1 cellular context compared by ENCODE assay signal in the genomic region with DNA sequence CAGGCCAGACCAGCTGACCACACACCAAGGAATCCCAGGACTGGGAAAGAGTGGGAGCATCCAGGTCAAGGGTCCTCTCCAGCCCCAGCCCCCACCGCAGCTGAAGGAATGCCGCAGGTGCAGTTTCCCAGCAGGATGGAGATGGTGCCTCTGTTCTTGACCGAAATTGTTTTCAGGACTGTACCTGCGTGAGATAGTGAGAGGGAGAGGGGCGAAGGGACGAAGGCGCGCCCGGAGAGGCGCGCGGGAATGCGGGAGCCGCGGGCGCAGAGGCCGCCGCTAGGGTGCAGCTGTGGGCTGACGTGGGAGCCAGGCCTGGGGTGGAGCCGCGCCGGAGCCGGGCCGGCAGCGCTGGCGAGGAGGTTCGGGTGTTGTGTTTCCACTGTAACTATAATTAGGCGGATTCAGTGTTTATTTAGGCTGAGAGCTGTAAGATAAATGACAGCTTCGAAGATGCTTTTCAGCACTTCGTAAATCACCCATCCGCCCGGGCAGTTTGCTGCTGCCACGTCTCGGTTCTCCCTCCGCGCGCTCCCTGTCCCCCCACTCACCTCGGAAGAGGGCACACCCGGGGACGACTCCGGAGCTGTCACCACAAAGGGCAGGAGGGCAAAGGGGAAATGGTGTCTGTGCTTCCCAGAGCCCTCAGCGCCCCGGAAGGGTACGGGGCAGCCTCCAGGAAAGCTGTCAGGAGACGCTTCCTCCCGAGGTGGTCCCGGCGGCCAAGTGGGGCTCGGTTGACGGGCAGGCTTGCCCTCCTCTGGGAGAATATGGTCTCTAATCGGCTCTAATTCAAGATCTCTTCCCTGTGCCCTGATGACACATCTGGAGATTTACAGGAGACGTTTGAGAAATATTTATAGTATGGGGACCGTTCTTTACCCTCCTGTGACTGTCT.
TF ChIP-seq lines count a peak whose summit lies in the region.

No MANE protein-coding gene starts in this region.

TF ChIP-seq in HEK293, 187 proteins besides CTCF, POLR2A, EP300 and RAD21 (continued from another document and continues in another):
- no peak for TF ChIP-seq ZNF23 (tag by site-specific recombination; IDR thresholded peaks at IDR 0.05; ENCODE audit: borderline replicate concordance)
- TF ChIP-seq, protein P1, sequence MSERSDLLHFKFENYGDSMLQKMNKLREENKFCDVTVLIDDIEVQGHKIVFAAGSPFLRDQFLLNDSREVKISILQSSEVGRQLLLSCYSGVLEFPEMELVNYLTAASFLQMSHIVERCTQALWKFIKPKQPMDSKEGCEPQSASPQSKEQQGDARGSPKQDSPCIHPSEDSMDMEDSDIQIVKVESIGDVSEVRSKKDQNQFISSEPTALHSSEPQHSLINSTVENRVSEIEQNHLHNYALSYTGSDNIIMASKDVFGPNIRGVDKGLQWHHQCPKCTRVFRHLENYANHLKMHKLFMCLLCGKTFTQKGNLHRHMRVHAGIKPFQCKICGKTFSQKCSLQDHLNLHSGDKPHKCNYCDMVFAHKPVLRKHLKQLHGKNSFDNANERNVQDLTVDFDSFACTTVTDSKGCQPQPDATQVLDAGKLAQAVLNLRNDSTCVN (tag by site-specific recombination; optimal IDR thresholded peaks at IDR 0.05) = peak; percentile 84
- TF ChIP-seq ZBTB1 (tag by site-specific recombination; IDR thresholded peaks at IDR 0.05) = peak; percentile 89
- TF ChIP-seq, protein P2, sequence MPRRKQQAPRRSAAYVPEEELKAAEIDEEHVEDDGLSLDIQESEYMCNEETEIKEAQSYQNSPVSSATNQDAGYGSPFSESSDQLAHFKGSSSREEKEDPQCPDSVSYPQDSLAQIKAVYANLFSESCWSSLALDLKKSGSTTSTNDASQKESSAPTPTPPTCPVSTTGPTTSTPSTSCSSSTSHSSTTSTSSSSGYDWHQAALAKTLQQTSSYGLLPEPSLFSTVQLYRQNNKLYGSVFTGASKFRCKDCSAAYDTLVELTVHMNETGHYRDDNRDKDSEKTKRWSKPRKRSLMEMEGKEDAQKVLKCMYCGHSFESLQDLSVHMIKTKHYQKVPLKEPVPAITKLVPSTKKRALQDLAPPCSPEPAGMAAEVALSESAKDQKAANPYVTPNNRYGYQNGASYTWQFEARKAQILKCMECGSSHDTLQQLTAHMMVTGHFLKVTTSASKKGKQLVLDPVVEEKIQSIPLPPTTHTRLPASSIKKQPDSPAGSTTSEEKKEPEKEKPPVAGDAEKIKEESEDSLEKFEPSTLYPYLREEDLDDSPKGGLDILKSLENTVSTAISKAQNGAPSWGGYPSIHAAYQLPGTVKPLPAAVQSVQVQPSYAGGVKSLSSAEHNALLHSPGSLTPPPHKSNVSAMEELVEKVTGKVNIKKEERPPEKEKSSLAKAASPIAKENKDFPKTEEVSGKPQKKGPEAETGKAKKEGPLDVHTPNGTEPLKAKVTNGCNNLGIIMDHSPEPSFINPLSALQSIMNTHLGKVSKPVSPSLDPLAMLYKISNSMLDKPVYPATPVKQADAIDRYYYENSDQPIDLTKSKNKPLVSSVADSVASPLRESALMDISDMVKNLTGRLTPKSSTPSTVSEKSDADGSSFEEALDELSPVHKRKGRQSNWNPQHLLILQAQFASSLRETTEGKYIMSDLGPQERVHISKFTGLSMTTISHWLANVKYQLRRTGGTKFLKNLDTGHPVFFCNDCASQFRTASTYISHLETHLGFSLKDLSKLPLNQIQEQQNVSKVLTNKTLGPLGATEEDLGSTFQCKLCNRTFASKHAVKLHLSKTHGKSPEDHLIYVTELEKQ (tag by site-specific recombination; IDR thresholded peaks at IDR 0.05; ENCODE audit: borderline replicate concordance) = peak; percentile 100
- TF ChIP-seq ZNF292 (tag by site-specific recombination; IDR thresholded peaks at IDR 0.05; ENCODE audit: borderline replicate concordance, low read depth) = no peak
- no peak for TF ChIP-seq ZNF266 (tag by site-specific recombination; IDR thresholded peaks at IDR 0.05; ENCODE audit: low read depth)
- 0 out of 2 replicates have a peak, but pooled peaks have one; percentile 65 for TF ChIP-seq ZSCAN16 (tag by site-specific recombination; IDR thresholded peaks at IDR 0.05)
- TF ChIP-seq ZNF169 (tag by site-specific recombination; IDR thresholded peaks at IDR 0.05) = no peak
- TF ChIP-seq ZNF175 (tag by site-specific recombination; IDR thresholded peaks at IDR 0.05) = no peak
- TF ChIP-seq, protein P3, sequence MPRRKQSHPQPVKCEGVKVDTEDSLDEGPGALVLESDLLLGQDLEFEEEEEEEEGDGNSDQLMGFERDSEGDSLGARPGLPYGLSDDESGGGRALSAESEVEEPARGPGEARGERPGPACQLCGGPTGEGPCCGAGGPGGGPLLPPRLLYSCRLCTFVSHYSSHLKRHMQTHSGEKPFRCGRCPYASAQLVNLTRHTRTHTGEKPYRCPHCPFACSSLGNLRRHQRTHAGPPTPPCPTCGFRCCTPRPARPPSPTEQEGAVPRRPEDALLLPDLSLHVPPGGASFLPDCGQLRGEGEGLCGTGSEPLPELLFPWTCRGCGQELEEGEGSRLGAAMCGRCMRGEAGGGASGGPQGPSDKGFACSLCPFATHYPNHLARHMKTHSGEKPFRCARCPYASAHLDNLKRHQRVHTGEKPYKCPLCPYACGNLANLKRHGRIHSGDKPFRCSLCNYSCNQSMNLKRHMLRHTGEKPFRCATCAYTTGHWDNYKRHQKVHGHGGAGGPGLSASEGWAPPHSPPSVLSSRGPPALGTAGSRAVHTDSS (tag by site-specific recombination; IDR thresholded peaks at IDR 0.05) = peak; percentile 63; the same call in 1 of the 2 replicates
- TF ChIP-seq, protein P4, sequence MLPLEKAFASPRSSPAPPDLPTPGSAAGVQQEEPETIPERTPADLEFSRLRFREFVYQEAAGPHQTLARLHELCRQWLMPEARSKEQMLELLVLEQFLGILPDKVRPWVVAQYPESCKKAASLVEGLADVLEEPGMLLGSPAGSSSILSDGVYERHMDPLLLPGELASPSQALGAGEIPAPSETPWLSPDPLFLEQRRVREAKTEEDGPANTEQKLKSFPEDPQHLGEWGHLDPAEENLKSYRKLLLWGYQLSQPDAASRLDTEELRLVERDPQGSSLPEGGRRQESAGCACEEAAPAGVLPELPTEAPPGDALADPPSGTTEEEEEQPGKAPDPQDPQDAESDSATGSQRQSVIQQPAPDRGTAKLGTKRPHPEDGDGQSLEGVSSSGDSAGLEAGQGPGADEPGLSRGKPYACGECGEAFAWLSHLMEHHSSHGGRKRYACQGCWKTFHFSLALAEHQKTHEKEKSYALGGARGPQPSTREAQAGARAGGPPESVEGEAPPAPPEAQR (tag by site-specific recombination; IDR thresholded peaks at IDR 0.05) = peak; percentile 81
- no peak for TF ChIP-seq ZNF585B (tag by site-specific recombination; IDR thresholded peaks at IDR 0.05)
- peak; percentile 94 for TF ChIP-seq ZBTB8A (tag by site-specific recombination; IDR thresholded peaks at IDR 0.05)
- TF ChIP-seq TCF7L2 (IDR thresholded peaks at IDR 0.05; ENCODE audit: borderline replicate concordance, low read depth, low read length) = peak; percentile 81; the same call in 1 of the 2 replicates
- TF ChIP-seq, protein P5, sequence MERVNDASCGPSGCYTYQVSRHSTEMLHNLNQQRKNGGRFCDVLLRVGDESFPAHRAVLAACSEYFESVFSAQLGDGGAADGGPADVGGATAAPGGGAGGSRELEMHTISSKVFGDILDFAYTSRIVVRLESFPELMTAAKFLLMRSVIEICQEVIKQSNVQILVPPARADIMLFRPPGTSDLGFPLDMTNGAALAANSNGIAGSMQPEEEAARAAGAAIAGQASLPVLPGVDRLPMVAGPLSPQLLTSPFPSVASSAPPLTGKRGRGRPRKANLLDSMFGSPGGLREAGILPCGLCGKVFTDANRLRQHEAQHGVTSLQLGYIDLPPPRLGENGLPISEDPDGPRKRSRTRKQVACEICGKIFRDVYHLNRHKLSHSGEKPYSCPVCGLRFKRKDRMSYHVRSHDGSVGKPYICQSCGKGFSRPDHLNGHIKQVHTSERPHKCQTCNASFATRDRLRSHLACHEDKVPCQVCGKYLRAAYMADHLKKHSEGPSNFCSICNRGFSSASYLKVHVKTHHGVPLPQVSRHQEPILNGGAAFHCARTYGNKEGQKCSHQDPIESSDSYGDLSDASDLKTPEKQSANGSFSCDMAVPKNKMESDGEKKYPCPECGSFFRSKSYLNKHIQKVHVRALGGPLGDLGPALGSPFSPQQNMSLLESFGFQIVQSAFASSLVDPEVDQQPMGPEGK (tag by site-specific recombination; IDR thresholded peaks at IDR 0.05) = peak; percentile 84
- 0 out of 2 replicates have a peak, but pooled peaks have one; percentile 64 for TF ChIP-seq ZNF223 (tag by site-specific recombination; IDR thresholded peaks at IDR 0.05)
- TF ChIP-seq, protein P6, sequence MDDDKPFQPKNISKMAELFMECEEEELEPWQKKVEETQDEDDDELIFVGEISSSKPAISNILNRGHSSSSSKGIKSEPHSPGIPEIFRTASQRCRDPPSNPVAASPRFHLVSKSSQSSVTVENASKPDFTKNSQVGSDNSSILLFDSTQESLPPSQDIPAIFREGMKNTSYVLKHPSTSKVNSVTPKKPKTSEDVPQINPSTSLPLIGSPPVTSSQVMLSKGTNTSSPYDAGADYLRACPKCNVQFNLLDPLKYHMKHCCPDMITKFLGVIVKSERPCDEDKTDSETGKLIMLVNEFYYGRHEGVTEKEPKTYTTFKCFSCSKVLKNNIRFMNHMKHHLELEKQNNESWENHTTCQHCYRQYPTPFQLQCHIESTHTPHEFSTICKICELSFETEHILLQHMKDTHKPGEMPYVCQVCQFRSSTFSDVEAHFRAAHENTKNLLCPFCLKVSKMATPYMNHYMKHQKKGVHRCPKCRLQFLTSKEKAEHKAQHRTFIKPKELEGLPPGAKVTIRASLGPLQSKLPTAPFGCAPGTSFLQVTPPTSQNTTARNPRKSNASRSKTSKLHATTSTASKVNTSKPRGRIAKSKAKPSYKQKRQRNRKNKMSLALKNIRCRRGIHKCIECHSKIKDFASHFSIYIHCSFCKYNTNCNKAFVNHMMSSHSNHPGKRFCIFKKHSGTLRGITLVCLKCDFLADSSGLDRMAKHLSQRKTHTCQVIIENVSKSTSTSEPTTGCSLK (tag by site-specific recombination; IDR thresholded peaks at IDR 0.05) = no peak
- TF ChIP-seq, protein P7, sequence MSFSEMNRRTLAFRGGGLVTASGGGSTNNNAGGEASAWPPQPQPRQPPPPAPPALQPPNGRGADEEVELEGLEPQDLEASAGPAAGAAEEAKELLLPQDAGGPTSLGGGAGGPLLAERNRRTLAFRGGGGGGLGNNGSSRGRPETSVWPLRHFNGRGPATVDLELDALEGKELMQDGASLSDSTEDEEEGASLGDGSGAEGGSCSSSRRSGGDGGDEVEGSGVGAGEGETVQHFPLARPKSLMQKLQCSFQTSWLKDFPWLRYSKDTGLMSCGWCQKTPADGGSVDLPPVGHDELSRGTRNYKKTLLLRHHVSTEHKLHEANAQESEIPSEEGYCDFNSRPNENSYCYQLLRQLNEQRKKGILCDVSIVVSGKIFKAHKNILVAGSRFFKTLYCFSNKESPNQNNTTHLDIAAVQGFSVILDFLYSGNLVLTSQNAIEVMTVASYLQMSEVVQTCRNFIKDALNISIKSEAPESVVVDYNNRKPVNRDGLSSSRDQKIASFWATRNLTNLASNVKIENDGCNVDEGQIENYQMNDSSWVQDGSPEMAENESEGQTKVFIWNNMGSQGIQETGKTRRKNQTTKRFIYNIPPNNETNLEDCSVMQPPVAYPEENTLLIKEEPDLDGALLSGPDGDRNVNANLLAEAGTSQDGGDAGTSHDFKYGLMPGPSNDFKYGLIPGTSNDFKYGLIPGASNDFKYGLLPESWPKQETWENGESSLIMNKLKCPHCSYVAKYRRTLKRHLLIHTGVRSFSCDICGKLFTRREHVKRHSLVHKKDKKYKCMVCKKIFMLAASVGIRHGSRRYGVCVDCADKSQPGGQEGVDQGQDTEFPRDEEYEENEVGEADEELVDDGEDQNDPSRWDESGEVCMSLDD (tag by site-specific recombination; IDR thresholded peaks at IDR 0.05) = peak; percentile 72; the same call in 1 of the 2 replicates
- peak; percentile 64; the same call in 1 of the 2 replicates for TF ChIP-seq YY1 (tag by site-specific recombination; IDR thresholded peaks at IDR 0.05)
- no peak for TF ChIP-seq ZNF302 (tag by site-specific recombination; IDR thresholded peaks at IDR 0.05; ENCODE audit: low read depth)
- TF ChIP-seq, protein P8, sequence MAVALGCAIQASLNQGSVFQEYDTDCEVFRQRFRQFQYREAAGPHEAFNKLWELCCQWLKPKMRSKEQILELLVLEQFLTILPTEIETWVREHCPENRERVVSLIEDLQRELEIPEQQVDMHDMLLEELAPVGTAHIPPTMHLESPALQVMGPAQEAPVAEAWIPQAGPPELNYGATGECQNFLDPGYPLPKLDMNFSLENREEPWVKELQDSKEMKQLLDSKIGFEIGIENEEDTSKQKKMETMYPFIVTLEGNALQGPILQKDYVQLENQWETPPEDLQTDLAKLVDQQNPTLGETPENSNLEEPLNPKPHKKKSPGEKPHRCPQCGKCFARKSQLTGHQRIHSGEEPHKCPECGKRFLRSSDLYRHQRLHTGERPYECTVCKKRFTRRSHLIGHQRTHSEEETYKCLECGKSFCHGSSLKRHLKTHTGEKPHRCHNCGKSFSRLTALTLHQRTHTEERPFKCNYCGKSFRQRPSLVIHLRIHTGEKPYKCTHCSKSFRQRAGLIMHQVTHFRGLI (tag by site-specific recombination; IDR thresholded peaks at IDR 0.05) = peak; percentile 85
- peak; percentile 15; the same call in 1 of the 2 replicates for TF ChIP-seq SP3 (tag by site-specific recombination; IDR thresholded peaks at IDR 0.05)
- TF ChIP-seq ZNF391 (tag by site-specific recombination; IDR thresholded peaks at IDR 0.05; ENCODE audit: borderline replicate concordance, low read depth) = peak; percentile 95
- TF ChIP-seq SP7 (tag by site-specific recombination; IDR thresholded peaks at IDR 0.05) = peak; percentile 100
- TF ChIP-seq ZNF623 (tag by site-specific recombination; IDR thresholded peaks at IDR 0.05) = 0 out of 2 replicates have a peak, but pooled peaks have one; percentile 30
- peak; percentile 93 for TF ChIP-seq BCL11A (tag by site-specific recombination; IDR thresholded peaks at IDR 0.05; ENCODE audit: low read depth)
- TF ChIP-seq, protein P9, sequence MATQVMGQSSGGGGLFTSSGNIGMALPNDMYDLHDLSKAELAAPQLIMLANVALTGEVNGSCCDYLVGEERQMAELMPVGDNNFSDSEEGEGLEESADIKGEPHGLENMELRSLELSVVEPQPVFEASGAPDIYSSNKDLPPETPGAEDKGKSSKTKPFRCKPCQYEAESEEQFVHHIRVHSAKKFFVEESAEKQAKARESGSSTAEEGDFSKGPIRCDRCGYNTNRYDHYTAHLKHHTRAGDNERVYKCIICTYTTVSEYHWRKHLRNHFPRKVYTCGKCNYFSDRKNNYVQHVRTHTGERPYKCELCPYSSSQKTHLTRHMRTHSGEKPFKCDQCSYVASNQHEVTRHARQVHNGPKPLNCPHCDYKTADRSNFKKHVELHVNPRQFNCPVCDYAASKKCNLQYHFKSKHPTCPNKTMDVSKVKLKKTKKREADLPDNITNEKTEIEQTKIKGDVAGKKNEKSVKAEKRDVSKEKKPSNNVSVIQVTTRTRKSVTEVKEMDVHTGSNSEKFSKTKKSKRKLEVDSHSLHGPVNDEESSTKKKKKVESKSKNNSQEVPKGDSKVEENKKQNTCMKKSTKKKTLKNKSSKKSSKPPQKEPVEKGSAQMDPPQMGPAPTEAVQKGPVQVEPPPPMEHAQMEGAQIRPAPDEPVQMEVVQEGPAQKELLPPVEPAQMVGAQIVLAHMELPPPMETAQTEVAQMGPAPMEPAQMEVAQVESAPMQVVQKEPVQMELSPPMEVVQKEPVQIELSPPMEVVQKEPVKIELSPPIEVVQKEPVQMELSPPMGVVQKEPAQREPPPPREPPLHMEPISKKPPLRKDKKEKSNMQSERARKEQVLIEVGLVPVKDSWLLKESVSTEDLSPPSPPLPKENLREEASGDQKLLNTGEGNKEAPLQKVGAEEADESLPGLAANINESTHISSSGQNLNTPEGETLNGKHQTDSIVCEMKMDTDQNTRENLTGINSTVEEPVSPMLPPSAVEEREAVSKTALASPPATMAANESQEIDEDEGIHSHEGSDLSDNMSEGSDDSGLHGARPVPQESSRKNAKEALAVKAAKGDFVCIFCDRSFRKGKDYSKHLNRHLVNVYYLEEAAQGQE (tag by site-specific recombination; IDR thresholded peaks at IDR 0.05) = peak; percentile 44; the same call in 1 of the 2 replicates
- TF ChIP-seq IKZF3 (tag by site-specific recombination; IDR thresholded peaks at IDR 0.05) = peak; percentile 92
- TF ChIP-seq ZNF473 (tag by site-specific recombination; IDR thresholded peaks at IDR 0.05) = no peak
